In the genomic region with DNA sequence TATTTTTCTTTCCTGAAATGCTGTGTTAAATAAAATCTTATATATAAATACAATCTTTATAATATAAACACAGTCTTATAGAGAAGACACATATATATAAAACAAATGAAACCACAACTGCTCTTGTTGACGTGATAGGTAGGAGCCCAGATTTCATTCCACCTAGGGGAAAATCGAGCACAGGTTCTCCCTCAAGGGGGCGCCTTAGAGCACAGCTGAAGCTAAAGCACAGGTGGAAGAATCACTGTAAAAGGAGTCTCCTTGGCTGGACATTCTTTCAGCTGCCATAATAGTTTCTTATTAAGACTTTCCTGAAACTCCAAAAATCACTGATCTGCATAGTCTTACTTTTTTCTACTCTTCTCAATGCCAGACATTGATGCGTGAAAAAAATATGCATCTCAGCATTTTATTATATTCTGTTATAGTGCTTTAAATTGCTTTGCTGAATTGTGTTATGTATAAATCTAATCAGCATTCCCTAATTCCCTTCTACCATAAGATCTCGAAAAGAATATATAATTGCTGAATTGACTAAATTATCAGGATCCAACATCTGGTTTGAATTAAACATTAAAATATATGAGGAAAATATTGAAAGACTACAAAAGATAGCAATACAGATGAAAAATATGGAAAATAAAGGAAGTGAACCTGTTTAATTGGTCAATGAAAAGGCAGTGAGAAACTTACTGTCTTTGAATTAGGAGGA, we compare ENCODE assay signal across 9 cellular contexts. TPM values are rescaled to one million over a fixed set of nuclear protein-coding genes. Genes with fewer than 3 reads are reported as not detected.
DNase-seq lines count a peak whose midpoint lies in the region; ATAC-seq and TF ChIP-seq lines count a peak whose summit lies in the region.
"Had no signal": no experiment of that assay in that cellular context is flagged by ENCODE, and none has a peak within 500 bp of the region (broad histone marks: within the 10 kb centered on the region; RNA-seq: fewer than 3 reads in every experiment).

No MANE protein-coding gene starts in this region.

- H3K27ac ChIP-seq in gastroesophageal sphincter = no peak overlapping the region
- H3K27ac ChIP-seq: Peyer's patch had no signal

- ATAC-seq in HG02885 (IDR thresholded peaks at IDR 0.05; ENCODE audit: poor library complexity, unreplicated experiment) (peak; percentile 52), left ventricle myocardium superior (peak; percentile 28), gastroesophageal sphincter (no peak)
- no peak for ATAC-seq in stimulated activated naive CD8-positive, alpha-beta T cell treated with anti-CD3 and anti-CD28 coated beads, Interleukin-15, Interleukin-2, amounts not matched to agents 100 U/mL and 50 U/mL, for 24 hours

- TF ChIP-seq EP300 in gastroesophageal sphincter (IDR thresholded peaks at IDR 0.05) = no peak

- H3K9me3 ChIP-seq in gastroesophageal sphincter = no peaks in the 10 kb centered on the region
- H3K9me3 ChIP-seq: Peyer's patch had no signal

- DNase-seq in ELF-1 (ENCODE audit: low read depth, low spot score) (peak; percentile 53), UCSD-AML1 (lab: John Stamatoyannopoulos, UW; ENCODE audit: unreplicated experiment) (peak; percentile 42), left ventricle myocardium superior (peak; percentile 52), NCI-H2196 treated with DMSO at 0.1 percent for 48 hours (lab: John Stamatoyannopoulos, UW; ENCODE audit: unreplicated experiment) (no peak), activated gamma-delta T cell treated with Interleukin-2 at 50 U/mL for 16 hours (no peak)
- DNase-seq in stimulated activated naive CD8-positive, alpha-beta T cell treated with anti-CD3 and anti-CD28 coated beads, Interleukin-15, Interleukin-2, amounts not matched to agents 100 U/mL and 50 U/mL, for 24 hours = peak; percentile 39

- H3K4me1 ChIP-seq in gastroesophageal sphincter = no peaks in the 10 kb centered on the region
- H3K4me1 ChIP-seq: Peyer's patch had no signal

- no peaks in the 10 kb centered on the region for H3K27me3 ChIP-seq in gastroesophageal sphincter
- H3K27me3 ChIP-seq: Peyer's patch had no signal

- no peak for TF ChIP-seq POLR2A in gastroesophageal sphincter (IDR thresholded peaks at IDR 0.05)

- no peaks in the 10 kb centered on the region for H3K36me3 ChIP-seq in gastroesophageal sphincter
- H3K36me3 ChIP-seq: Peyer's patch had no signal

- peak in 1 of 4 experiments; percentile 33 for TF ChIP-seq CTCF in gastroesophageal sphincter (IDR thresholded peaks at IDR 0.05)

- no peak overlapping the region for H3K4me3 ChIP-seq in gastroesophageal sphincter
- H3K4me3 ChIP-seq: Peyer's patch had no signal

- intact Hi-C loops in left ventricle myocardium superior (cut with micrococcal nuclease) = loop anchor here (10.0 kb wide), 1 partner anchor 129 kb away; no protein-coding TSS in a partner anchor

- 19 to 34% methylated on average over 5 of the region's 5 CpGs for WGBS in gastroesophageal sphincter (ENCODE audit: low coverage in 1 of 2), 2 donors

RNA-seq across cellular contexts. Expression of gene RXFP1, which starts 25.5 kb away (rescaled TPM):
- total RNA-seq in left ventricle myocardium superior (not detected), gastroesophageal sphincter (not detected)

Comparison
In these comparisons a context has a peak if more than half of its experiments do, and no peak if none do; other contexts are left out.
1. DNase-seq: peak in ELF-1 (single experiment), UCSD-AML1 (single experiment), left ventricle myocardium superior (single experiment) and stimulated activated naive CD8-positive, alpha-beta T cell treated with anti-CD3 and anti-CD28 coated beads, Interleukin-15, Interleukin-2, amounts not matched to agents 100 U/mL and 50 U/mL, for 24 hours (single experiment); none in NCI-H2196 treated with DMSO at 0.1 percent for 48 hours (single experiment) and activated gamma-delta T cell treated with Interleukin-2 at 50 U/mL for 16 hours (single experiment).
2. ATAC-seq: peak in HG02885 (single experiment) and left ventricle myocardium superior (single experiment); none in stimulated activated naive CD8-positive, alpha-beta T cell treated with anti-CD3 and anti-CD28 coated beads, Interleukin-15, Interleukin-2, amounts not matched to agents 100 U/mL and 50 U/mL, for 24 hours (single experiment) and gastroesophageal sphincter (single experiment).